10 cellular contexts compared by ENCODE assay signal in genomic region chr16:82344157-82344556, GRCh38.
A peak's percentile ranks its signal among the peaks of the same experiment; 100 is the strongest.
DNase-seq lines count a peak whose midpoint lies in the region; ATAC-seq and TF ChIP-seq lines count a peak whose summit lies in the region.
"Had no signal": no experiment of that assay in that cellular context is flagged by ENCODE, and none has a peak within 500 bp of the region (broad histone marks: within the 10 kb centered on the region; RNA-seq: fewer than 3 reads in every experiment).

No MANE protein-coding gene starts in this region.

- intact Hi-C loops in esophagus squamous epithelium (cut with DNase I): no loop called here

- H3K36me3 ChIP-seq in esophagus squamous epithelium: no peaks in the 10 kb centered on the region
- no peaks in the 10 kb centered on the region for H3K36me3 ChIP-seq in neural cell (ENCODE audit: insufficient read depth, low read length)

- H3K9me2 ChIP-seq in neural cell (ENCODE audit: insufficient read depth, low read length): no peaks in the 10 kb centered on the region

- H3K27ac ChIP-seq in esophagus squamous epithelium (no peak overlapping the region), neural cell (ENCODE audit: low read length) (no peak overlapping the region)

- no peak overlapping the region for H3K9ac ChIP-seq in neural cell (ENCODE audit: low read length)

- H3K4me2 ChIP-seq in neural cell (ENCODE audit: low read length): no peak overlapping the region

- TF ChIP-seq EP300 in neural cell (conservative IDR thresholded peaks at IDR 0.05; ENCODE audit: poor library complexity, severe bottlenecking): no peak

- H3K9me3 ChIP-seq in esophagus squamous epithelium (no peaks in the 10 kb centered on the region), neural cell (ENCODE audit: low read length) (no peaks in the 10 kb centered on the region)
- H3K9me3 ChIP-seq: mucosa of descending colon had no signal

- no peaks in the 10 kb centered on the region for H3F3A ChIP-seq in neural cell (ENCODE audit: insufficient read depth, low read length, poor library complexity, severe bottlenecking)

- TF ChIP-seq POLR2A in esophagus squamous epithelium (IDR thresholded peaks at IDR 0.05): no peak

- H3K79me2 ChIP-seq in neural cell (replicated peaks; ENCODE audit: insufficient read depth, low read length): no peaks in the 10 kb centered on the region

- H4K20me1 ChIP-seq in neural cell (ENCODE audit: insufficient read depth): no peaks in the 10 kb centered on the region

- H3K4me1 ChIP-seq in esophagus squamous epithelium: no peaks in the 10 kb centered on the region

- H3K4me3 ChIP-seq in esophagus squamous epithelium: no peak overlapping the region
- H3K4me3 ChIP-seq in neural cell (ENCODE audit: low read length): no peak overlapping the region
- H3K4me3 ChIP-seq: mucosa of descending colon had no signal

- 37 to 41% methylated on average over 3 to 4 of the region's 4 CpGs for WGBS in esophagus squamous epithelium, 2 donors

- TF ChIP-seq RAD21 in neural cell (conservative IDR thresholded peaks at IDR 0.05): no peak

- H2AFZ ChIP-seq in neural cell (ENCODE audit: low read depth, low read length): no peak overlapping the region

- no peak for DNase-seq in GM10266 (ENCODE audit: extremely low spot score)
- DNase-seq in NCI-H345 (lab: John Stamatoyannopoulos, UW): peak; percentile 4
- DNase-seq in esophagus squamous epithelium (lab: John Stamatoyannopoulos, UW): no peak
- DNase-seq in T1000 (lab: John Stamatoyannopoulos, UW): no peak
- DNase-seq: T-helper 2 cell had no signal

- ATAC-seq in HG03460 (IDR thresholded peaks at IDR 0.05; ENCODE audit: unreplicated experiment) (no peak), GM18873 (IDR thresholded peaks at IDR 0.05; ENCODE audit: low FRiP score, unreplicated experiment) (no peak), HG02642 (IDR thresholded peaks at IDR 0.05; ENCODE audit: poor library complexity, unreplicated experiment) (no peak)
- ATAC-seq: mucosa of descending colon had no signal

- H3K27me3 ChIP-seq in esophagus squamous epithelium (peaks cover 0 to 35% (median 0%) of the 10 kb centered on the region in 4 donors), neural cell (ENCODE audit: insufficient read depth, low read depth, low read length) (no peaks in the 10 kb centered on the region)

- TF ChIP-seq CTCF in GM10266 (IDR thresholded peaks at IDR 0.05; ENCODE audit: control insufficient read depth, insufficient read depth, low read depth, missing control alignments) (peak; percentile 46), esophagus squamous epithelium (IDR thresholded peaks at IDR 0.05) (peak in 5 of 6 experiments; percentile 22 to 64 (median 44)), neural cell (IDR thresholded peaks at IDR 0.05; ENCODE audit: poor library complexity, severe bottlenecking) (peak; percentile 16)

TF ChIP-seq in neural cell, 6 proteins besides CTCF, POLR2A, EP300 and RAD21:
- TF ChIP-seq REST (IDR thresholded peaks at IDR 0.05; ENCODE audit: borderline replicate concordance): no peak
- TF ChIP-seq TAF1 (IDR thresholded peaks at IDR 0.05; ENCODE audit: low read depth): no peak
- TF ChIP-seq SMC3 (conservative IDR thresholded peaks at IDR 0.05; ENCODE audit: poor library complexity): no peak
- no peak for TF ChIP-seq MXI1 (conservative IDR thresholded peaks at IDR 0.05; ENCODE audit: poor library complexity, severe bottlenecking)
- no peak for TF ChIP-seq EZH2 (IDR thresholded peaks at IDR 0.05; ENCODE audit: borderline replicate concordance, insufficient read depth, low read length, poor library complexity, severe bottlenecking)
- no peak for TF ChIP-seq POLR2AphosphoS5 (IDR thresholded peaks at IDR 0.05)
